In genomic region chr20:1398185-1398584, GRCh38 we compare ENCODE assay signal across 7 cellular contexts. TPM values are rescaled to one million over a fixed set of nuclear protein-coding genes. Genes with fewer than 3 reads are reported as not detected.
DNase-seq lines count a peak whose midpoint lies in the region; FAIRE-seq and TF ChIP-seq lines count a peak whose summit lies in the region.
"Not testable (repeated sequence)": the region's sequence is repeated elsewhere in the genome, so short reads cannot be mapped to it uniquely, and the experiment has no call there.

No MANE protein-coding gene starts in this region.

- H2AK5ac ChIP-seq in H1 (ENCODE audit: low read depth, low read length); neuronal stem cell (ENCODE audit: low read depth, low read length): not testable (repeated sequence)

- FAIRE-seq in H1 (lab: Jason Lieb, UNC) = not testable (repeated sequence)

- H3K27ac ChIP-seq in BLaER1 treated with 17β-estradiol and CSF1 and Interleukin-3, amounts not matched to agents 10 nM and 100 nM; Peyer's patch; H1 (ENCODE audit: low read depth, low read length); neuronal stem cell (replicated peaks; ENCODE audit: low read length): not testable (repeated sequence)

- H3K14ac ChIP-seq in H1 (ENCODE audit: insufficient read length); neuronal stem cell (ENCODE audit: low read length): not testable (repeated sequence)

- not testable (repeated sequence) for H3K36me3 ChIP-seq in BLaER1 treated with 17β-estradiol and CSF1 and Interleukin-3, amounts not matched to agents 10 nM and 100 nM; Peyer's patch; H1 (ENCODE audit: control insufficient read depth in 2 of 4, insufficient read depth in 4 of 4, low read length in 3 of 4); neuronal stem cell (replicated peaks in 1 of 2; ENCODE audit: control insufficient read depth in 2 of 2, insufficient read depth in 2 of 2, low read length in 2 of 2)

- POLR2A ChIA-PET in H1 (lab: Charles Lee; ENCODE audit: partially characterized antibody) = not testable (repeated sequence)

- not testable (repeated sequence) for H2BK120ac ChIP-seq in H1 (replicated peaks; ENCODE audit: low read depth, low read length); neuronal stem cell (ENCODE audit: low read depth, low read length)

- H3K23me2 ChIP-seq in H1 (ENCODE audit: low read depth, low read length) = not testable (repeated sequence)

- H3K9ac ChIP-seq in BLaER1 treated with 17β-estradiol and CSF1 and Interleukin-3, amounts not matched to agents 10 nM and 100 nM; H1 (replicated peaks in 1 of 4; ENCODE audit: extremely low read depth in 1 of 4, low read depth in 3 of 4, low read length in 3 of 4); neuronal stem cell (ENCODE audit: low read depth, low read length, poor library complexity): not testable (repeated sequence)

- H4K8ac ChIP-seq in H1 (ENCODE audit: extremely low read depth, insufficient read depth, low read length); neuronal stem cell (ENCODE audit: low read depth, low read length): not testable (repeated sequence)

- not testable (repeated sequence) for H3K79me2 ChIP-seq in H1 (ENCODE audit: control insufficient read depth in 1 of 2, insufficient read depth in 2 of 2, low read length in 2 of 2)

- H3K27me3 ChIP-seq in BLaER1 treated with 17β-estradiol and CSF1 and Interleukin-3, amounts not matched to agents 10 nM and 100 nM; Peyer's patch; neuronal stem cell (ENCODE audit: control insufficient read depth in 3 of 3, insufficient read depth in 3 of 3, low read depth in 1 of 3, low read length in 3 of 3): not testable (repeated sequence)
- peaks cover 0 to 19% (median 8%) of the 10 kb centered on the region in 4 experiments; a peak in 5 of 7 replicates for H3K27me3 ChIP-seq in H1 (replicated peaks in 1 of 4; ENCODE audit: control insufficient read depth in 3 of 4, extremely low read depth in 1 of 4, insufficient read depth in 3 of 4, low read length in 3 of 4)

- not testable (repeated sequence) for H2BK15ac ChIP-seq in H1 (ENCODE audit: low read length); neuronal stem cell (ENCODE audit: low read length)

- peak overlapping the region in 9 of 11 experiments; percentile 25 to 97 (median 57); a peak in 17 of 22 replicates for H3K4me2 ChIP-seq in BLaER1 treated with 17β-estradiol and CSF1 and Interleukin-3, amounts not matched to agents 10 nM and 100 nM
- H3K4me2 ChIP-seq in H1 (ENCODE audit: insufficient read depth in 1 of 2, low read depth in 2 of 2, low read length in 2 of 2); neuronal stem cell (ENCODE audit: insufficient read depth, low read length, poor library complexity, severe bottlenecking): not testable (repeated sequence)

- H2AFZ ChIP-seq in H1 (ENCODE audit: low read length) (0 out of 2 replicates have a peak overlapping the region, but pooled peaks have one; percentile 34), neuronal stem cell (ENCODE audit: low read length) (peak overlapping the region; percentile 67)

- not testable (repeated sequence) for H4K91ac ChIP-seq in H1 (replicated peaks; ENCODE audit: insufficient read length, low read length); neuronal stem cell (ENCODE audit: low read depth, low read length, poor library complexity)

- 77% methylated on average over 7 of the region's 7 CpGs; no CpG with 5 or more reads in 1 of the 2 experiments for WGBS in H1 (ENCODE audit: extremely low coverage in 1 of 2, insufficient coverage in 1 of 2, insufficient read length in 1 of 2, insufficient replicate concordance in 2 of 2, low coverage in 1 of 2, low lambda C conversion rate in 2 of 2, missing lambda C conversion rate in 1 of 2), 2 experiments
- no CpG with 5 or more reads among the region's 7 CpGs for WGBS in neuronal stem cell (ENCODE audit: extremely low coverage in 2 of 2, insufficient read length in 2 of 2, insufficient replicate concordance in 1 of 2), 2 donors

- peak in 2 of 3 experiments; percentile 22 to 26 for DNase-seq in NCI-H1417 (lab: John Stamatoyannopoulos, UW)
- peak in 2 of 3 donors; percentile 63 to 76 for DNase-seq in Peyer's patch
- not testable (repeated sequence) for DNase-seq in H1 (ENCODE audit: low read depth in 1 of 2, low spot score in 2 of 2); neuronal stem cell (ENCODE audit: low spot score)
- peak; percentile 84 for DNase-seq in kidney tubule cell (ENCODE audit: low spot score)

- H3K9me3 ChIP-seq in BLaER1 treated with 17β-estradiol and CSF1 and Interleukin-3, amounts not matched to agents 10 nM and 100 nM (replicated peaks in 1 of 11) = peaks cover 0 to 11% (median 0%) of the 10 kb centered on the region in 11 experiments; a peak in 7 of 22 replicates
- H3K9me3 ChIP-seq in Peyer's patch; H1 (ENCODE audit: insufficient read depth in 2 of 2, low read depth in 1 of 2, low read length in 1 of 2); neuronal stem cell (replicated peaks in 1 of 2; ENCODE audit: control insufficient read depth in 2 of 2, insufficient read depth in 1 of 2, low read depth in 1 of 2, low read length in 2 of 2): not testable (repeated sequence)

- TF ChIP-seq RAD21 in H1 (IDR thresholded peaks at IDR 0.05 in 1 of 2, conservative IDR thresholded peaks at IDR 0.05 in 1 of 2; ENCODE audit: low read depth in 2 of 2, low read length in 2 of 2) = not testable (repeated sequence)

- not testable (repeated sequence) for H2BK12ac ChIP-seq in H1 (ENCODE audit: low read depth, low read length); neuronal stem cell (ENCODE audit: low read length)

- peak; percentile 32; the same call in 1 of the 2 replicates for TF ChIP-seq CTCF in GM12875 (IDR thresholded peaks at IDR 0.05; ENCODE audit: borderline replicate concordance, insufficient read depth, low read depth, low read length)
- peak in 4 of 6 experiments; percentile 21 to 69 (median 56) for TF ChIP-seq CTCF in Peyer's patch (IDR thresholded peaks at IDR 0.05)
- not testable (repeated sequence) for TF ChIP-seq CTCF in H1 (IDR thresholded peaks at IDR 0.05; ENCODE audit: control extremely low read depth in 1 of 3, insufficient read depth in 1 of 3, low read depth in 1 of 3, low read length in 3 of 3)

- H3K18ac ChIP-seq in H1 (ENCODE audit: extremely low read depth, low read length); neuronal stem cell (ENCODE audit: low read length): not testable (repeated sequence)

- not testable (repeated sequence) for H4K5ac ChIP-seq in H1 (ENCODE audit: insufficient read length, low read depth, low read length)

- H2BK20ac ChIP-seq in H1 (ENCODE audit: low read length) = not testable (repeated sequence)

- H3K23ac ChIP-seq in H1 (ENCODE audit: insufficient read length); neuronal stem cell (ENCODE audit: low read depth, low read length, poor library complexity): not testable (repeated sequence)

- H3K4me1 ChIP-seq in BLaER1 treated with 17β-estradiol and CSF1 and Interleukin-3, amounts not matched to agents 10 nM and 100 nM = peaks cover 24 to 67% (median 62%) of the 10 kb centered on the region in 10 experiments
- peaks cover 0 to 33% (median 6%) of the 10 kb centered on the region in 4 donors for H3K4me1 ChIP-seq in Peyer's patch
- H3K4me1 ChIP-seq in H1 (replicated peaks in 1 of 4; ENCODE audit: control insufficient read depth in 3 of 4, insufficient read depth in 4 of 4, low read length in 3 of 4); neuronal stem cell (ENCODE audit: control insufficient read depth in 2 of 2, insufficient read depth in 1 of 2, low read depth in 1 of 2, low read length in 2 of 2): not testable (repeated sequence)

- not testable (repeated sequence) for H3K4me3 ChIP-seq in BLaER1 treated with 17β-estradiol and CSF1 and Interleukin-3, amounts not matched to agents 10 nM and 100 nM; GM12875 (ENCODE audit: low read depth, low read length); Peyer's patch; H1 (ENCODE audit: extremely low read depth in 1 of 4, insufficient read depth in 2 of 4, low read depth in 3 of 4, low read length in 4 of 4); neuronal stem cell (ENCODE audit: low read length in 2 of 2)

- not testable (repeated sequence) for TF ChIP-seq EP300 in H1 (IDR thresholded peaks at IDR 0.05; ENCODE audit: borderline replicate concordance in 1 of 2, low read depth in 2 of 2, low read length in 2 of 2)

- H4K20me1 ChIP-seq in BLaER1 treated with 17β-estradiol and CSF1 and Interleukin-3, amounts not matched to agents 10 nM and 100 nM; H1 (replicated peaks in 1 of 2; ENCODE audit: control insufficient read depth in 1 of 2, insufficient read depth in 2 of 2, low read length in 2 of 2): not testable (repeated sequence)

- CTCF ChIA-PET in H1 (lab: Charles Lee; ENCODE audit: partially characterized antibody) = interaction anchor here (0.7 to 2.5 kb wide), 18 partner anchors 9 to 90 kb away, joined by 3 to 19 read pairs (median 4); no protein-coding TSS in a partner anchor

- H2BK5ac ChIP-seq in H1 (ENCODE audit: low read depth, low read length); neuronal stem cell (ENCODE audit: low read length): not testable (repeated sequence)

- H3K4ac ChIP-seq in H1 (replicated peaks; ENCODE audit: insufficient read length, low read depth, low read length); neuronal stem cell (ENCODE audit: low read length): not testable (repeated sequence)

- not testable (repeated sequence) for H3K56ac ChIP-seq in H1 (replicated peaks; ENCODE audit: insufficient read length, low read depth, low read length)

- not testable (repeated sequence) for H3K79me1 ChIP-seq in H1 (ENCODE audit: low read depth, low read length); neuronal stem cell (ENCODE audit: low read depth, low read length)

- TF ChIP-seq POLR2A in Peyer's patch (IDR thresholded peaks at IDR 0.05); H1 (IDR thresholded peaks at IDR 0.05; ENCODE audit: control extremely low read depth in 1 of 2, low read depth in 2 of 2, low read length in 2 of 2): not testable (repeated sequence)

RNA-seq across cellular contexts. Expression of gene FKBP1A, which starts 5.3 kb away (rescaled TPM):
- total RNA-seq in Peyer's patch = 100 to 1,000 TPM in 2 of 4 donors, 10 to 100 TPM in 2; 76.9 to 165 (median 98.5) TPM
- total RNA-seq in H1 (2021; fragmentation: NEBNext Ultra II Directional; extraction: Animal tissue kit (Norgen Biotek cat#: 25700)) = 243 and 250 TPM in 2 replicates
- 583 and 685 TPM in 2 replicates for polyA plus RNA-seq in H1 (2011; rRNA removed)
- polyA plus RNA-seq in H1 (2011; cell fraction: cytosol; rRNA removed) = 454 TPM
- 218 TPM for polyA plus RNA-seq in H1 (2011; cell fraction: nucleus; rRNA removed)
- polyA plus RNA-seq in H1 (2012, experiment 1 of 2) = 324 to 404 TPM (median 351 TPM) in 4 replicates
- 485 TPM for polyA plus RNA-seq in H1 (2012, experiment 2 of 2)
- 192 TPM for polyA plus RNA-seq in H1 (2013, experiment 1 of 2)
- 207 TPM for polyA plus RNA-seq in H1 (2013, experiment 2 of 2)
- 384 and 553 TPM in 2 replicates for polyA minus RNA-seq in H1 (2011; rRNA and poly(A)+ RNA removed)
- polyA minus RNA-seq in H1 (2011; cell fraction: cytosol; rRNA and poly(A)+ RNA removed) = 108 TPM
- 113 TPM for polyA minus RNA-seq in H1 (2011; cell fraction: nucleus; rRNA and poly(A)+ RNA removed)
- polyA plus RNA-seq in neuronal stem cell (2013, experiment 1 of 2) = 179 TPM
- polyA plus RNA-seq in neuronal stem cell (2013, experiment 2 of 2) = 189 TPM
